8 cellular contexts compared by ENCODE assay signal in the genomic region with DNA sequence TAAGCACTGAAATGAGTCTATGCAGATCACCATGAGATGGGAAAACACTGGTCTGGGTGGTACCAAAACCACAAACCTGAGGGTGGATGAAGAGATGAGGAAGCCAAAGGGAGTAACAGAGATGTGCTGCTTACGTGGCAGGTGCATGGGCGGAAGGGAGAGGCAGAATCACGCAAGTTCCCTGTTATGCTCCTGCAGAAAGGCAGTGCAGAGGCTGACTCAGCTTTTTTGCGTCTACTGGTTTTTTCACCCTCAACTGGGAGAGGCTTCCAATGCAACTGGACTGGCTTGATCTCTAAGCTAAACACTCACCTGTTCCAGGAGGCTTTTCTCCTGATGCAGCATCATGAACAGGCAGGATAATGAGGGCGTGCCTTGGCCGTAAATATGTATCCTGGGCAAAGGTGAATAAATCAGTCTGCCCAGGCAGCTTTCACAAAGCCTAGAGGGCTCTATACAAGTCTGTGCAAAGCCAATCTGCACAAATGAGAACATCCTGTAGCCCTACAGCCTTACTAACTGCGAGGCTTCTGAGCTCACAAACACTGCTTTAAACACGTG.
DNase-seq lines count a peak whose midpoint lies in the region; ATAC-seq and TF ChIP-seq lines count a peak whose summit lies in the region.

No MANE protein-coding gene starts in this region.

- peaks cover 9% of the 10 kb centered on the region; the same call in 1 of the 2 replicates for H3K4me1 ChIP-seq in PC-3 (ENCODE audit: insufficient read depth, low read length)

- H3K27ac ChIP-seq in PC-3 (ENCODE audit: low read length), result no peak overlapping the region

- no peak for TF ChIP-seq CTCF in PC-3 (conservative IDR thresholded peaks at IDR 0.05; ENCODE audit: low read depth, low read length)

- H3K9me3 ChIP-seq in PC-3 (ENCODE audit: low read length), result no peaks in the 10 kb centered on the region

- H3K4me3 ChIP-seq in PC-3 (ENCODE audit: low read length), result no peak overlapping the region

- no peaks in the 10 kb centered on the region for H3K9me2 ChIP-seq in PC-3 (replicated peaks; ENCODE audit: low read length)

- H3K27me3 ChIP-seq in PC-3 (ENCODE audit: low read length), result no peaks in the 10 kb centered on the region

- peak; percentile 27 for ATAC-seq in PC-3

- H3K79me2 ChIP-seq in PC-3 (ENCODE audit: low read length), result no peaks in the 10 kb centered on the region

- no peaks in the 10 kb centered on the region for H3K36me3 ChIP-seq in PC-3 (ENCODE audit: low read depth, low read length)

- peak; percentile 2 to 29 for DNase-seq in NCI-H526 (lab: John Stamatoyannopoulos, UW)
- no peak for DNase-seq in NCI-H526 treated with DMSO at 0.1 percent for 48 hours (lab: John Stamatoyannopoulos, UW)
- peak; percentile 43 for DNase-seq in PC-3
- peak; percentile 73 for DNase-seq in activated naive CD4-positive, alpha-beta T cell treated with anti-CD3 and anti-CD28 coated beads, Interleukin-2, amount 10 ng/mL, durations not matched to agents 7 days and 5 days
- peak; percentile 88 for DNase-seq in stimulated activated CD4-positive, alpha-beta T cell treated with anti-CD3 and anti-CD28 coated beads, Interleukin-1b, Interleukin-23, amount 100 ng/mL, for 48 hours
- no peak for DNase-seq in NCI-H1092 (lab: John Stamatoyannopoulos, UW)
- no peak for DNase-seq in kidney tubule cell (ENCODE audit: low spot score)
- no peak for DNase-seq in Kasumi-1 (lab: John Stamatoyannopoulos, UW)

- H3K4me3 Mint-ChIP-seq in activated naive CD4-positive, alpha-beta T cell treated with anti-CD3 and anti-CD28 coated beads, Interleukin-2, amount 10 ng/mL, durations not matched to agents 7 days and 5 days, result peak overlapping the region; percentile 31

- peaks cover 6% of the 10 kb centered on the region for H3K9me3 Mint-ChIP-seq in activated naive CD4-positive, alpha-beta T cell treated with anti-CD3 and anti-CD28 coated beads, Interleukin-2, amount 10 ng/mL, durations not matched to agents 7 days and 5 days

- intact Hi-C loops in PC-3 (cut with micrococcal nuclease), result no loop called here

- H3K4me2 ChIP-seq in PC-3 (ENCODE audit: low read length), result no peak overlapping the region

- peaks cover 89% of the 10 kb centered on the region for H3K4me1 Mint-ChIP-seq in activated naive CD4-positive, alpha-beta T cell treated with anti-CD3 and anti-CD28 coated beads, Interleukin-2, amount 10 ng/mL, durations not matched to agents 7 days and 5 days

- POLR2A ChIA-PET in PC-3 (lab: Charles Lee; ENCODE audit: unreplicated experiment), result no interaction called here

- no peaks in the 10 kb centered on the region for H3K27me3 Mint-ChIP-seq in activated naive CD4-positive, alpha-beta T cell treated with anti-CD3 and anti-CD28 coated beads, Interleukin-2, amount 10 ng/mL, durations not matched to agents 7 days and 5 days

- peak overlapping the region; percentile 92 for H3K27ac Mint-ChIP-seq in activated naive CD4-positive, alpha-beta T cell treated with anti-CD3 and anti-CD28 coated beads, Interleukin-2, amount 10 ng/mL, durations not matched to agents 7 days and 5 days

- no peak overlapping the region for H2AFZ ChIP-seq in PC-3 (ENCODE audit: low read length)

- H3K36me3 Mint-ChIP-seq in activated naive CD4-positive, alpha-beta T cell treated with anti-CD3 and anti-CD28 coated beads, Interleukin-2, amount 10 ng/mL, durations not matched to agents 7 days and 5 days, result peaks cover 55% of the 10 kb centered on the region

- H4K20me1 ChIP-seq in PC-3 (ENCODE audit: low read length), result no peaks in the 10 kb centered on the region

- no peak overlapping the region for H3K9ac ChIP-seq in PC-3 (ENCODE audit: low read length)

- no TSS peak for BruUV-seq in PC-3 (replicated peaks; lab: Mats Ljungman, UMichigan)

- H3F3A ChIP-seq in PC-3 (ENCODE audit: low read length, unreplicated experiment), result no peaks in the 10 kb centered on the region

- CTCF ChIA-PET in PC-3 (lab: Charles Lee), result interaction anchor here (0.6 kb wide), 1 partner anchor 28 kb away, joined by 6 read pairs; no protein-coding TSS in a partner anchor
- CTCF ChIA-PET in activated naive CD4-positive, alpha-beta T cell treated with anti-CD3 and anti-CD28 coated beads, Interleukin-2, amount 10 ng/mL, durations not matched to agents 7 days and 5 days (lab: Charles Lee), result interaction anchor here (0.8 to 3.4 kb wide), 11 partner anchors 8 to 322 kb away, joined by 3 to 17 read pairs (median 5); partner anchors contain the start of gene FHIP2A

Comparison
In these comparisons a context has a peak if more than half of its experiments do, and no peak if none do; other contexts are left out.
1. DNase-seq: peak in NCI-H526 (2 of 2), PC-3 (single experiment), activated naive CD4-positive, alpha-beta T cell treated with anti-CD3 and anti-CD28 coated beads, Interleukin-2, amount 10 ng/mL, durations not matched to agents 7 days and 5 days (single experiment) and stimulated activated CD4-positive, alpha-beta T cell treated with anti-CD3 and anti-CD28 coated beads, Interleukin-1b, Interleukin-23, amount 100 ng/mL, for 48 hours (single experiment); none in NCI-H526 treated with DMSO at 0.1 percent for 48 hours (single experiment), NCI-H1092 (single experiment), kidney tubule cell (single experiment) and Kasumi-1 (0 of 2).